Comparison of ENCODE assay signal across 34 cellular contexts in the genomic region with DNA sequence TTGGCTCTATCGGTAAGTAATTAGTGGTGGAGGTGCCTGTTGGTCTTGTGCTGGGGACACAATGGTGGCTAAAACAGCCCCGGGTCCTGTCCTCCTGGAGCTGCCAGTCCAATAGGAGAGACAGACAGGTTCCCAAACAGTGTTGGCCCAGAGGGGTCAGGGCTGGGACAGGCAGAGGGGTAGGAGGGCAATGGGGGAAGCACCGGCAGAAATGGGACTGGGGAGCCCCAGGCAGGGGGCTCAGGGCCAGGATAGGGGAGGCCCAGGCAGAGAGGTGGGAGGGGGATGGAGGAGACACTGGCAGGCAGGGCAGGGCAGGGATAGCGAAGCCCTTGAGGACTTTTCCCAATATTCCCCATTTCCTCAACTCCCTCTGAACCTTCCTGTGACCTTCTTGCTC.
"Had no signal": no experiment of that assay in that cellular context is flagged by ENCODE, and none has a peak within 500 bp of the region (broad histone marks: within the 10 kb centered on the region; RNA-seq: fewer than 3 reads in every experiment).

No MANE protein-coding gene starts in this region.

- H3K27me3 ChIP-seq: adrenal gland, body of pancreas, esophagus muscularis mucosa, foreskin keratinocyte, gastrocnemius medialis, heart left ventricle had no signal

- H3K9me3 ChIP-seq: adrenal gland, body of pancreas, esophagus muscularis mucosa, gastrocnemius medialis, heart left ventricle had no signal

- H3K27me3 Mint-ChIP-seq: activated CD4-positive, alpha-beta T cell treated with anti-CD3 and anti-CD28 coated beads for 36 hours; activated CD8-positive, alpha-beta memory T cell treated with anti-CD3 and anti-CD28 coated beads, Interleukin-2, amount 10 ng/mL, durations not matched to agents 7 days and 5 days; activated naive CD4-positive, alpha-beta T cell treated with anti-CD3 and anti-CD28 coated beads, Interleukin-2, amount 50 U/mL, for 24 hours; activated naive CD8-positive, alpha-beta T cell treated with anti-CD3 and anti-CD28 coated beads for 36 hours; activated naive CD8-positive, alpha-beta T cell treated with anti-CD3 and anti-CD28 coated beads, Interleukin-2, amount 50 U/mL, for 24 hours had no signal

- H3K36me3 ChIP-seq: adrenal gland, esophagus muscularis mucosa, gastrocnemius medialis, heart left ventricle had no signal

- H3K4me3 Mint-ChIP-seq: activated B cell treated with CpG ODN at 0.5 μM for 24 hours; activated CD4-positive, alpha-beta memory T cell treated with anti-CD3 and anti-CD28 coated beads for 36 hours; activated CD4-positive, alpha-beta T cell treated with anti-CD3 and anti-CD28 coated beads for 36 hours; activated CD4-positive, alpha-beta T cell treated with anti-CD3 and anti-CD28 coated beads, Interleukin-2, amount 10 ng/mL, durations not matched to agents 24 days and 14 days; activated CD8-positive, alpha-beta memory T cell treated with anti-CD3 and anti-CD28 coated beads, Interleukin-2, amount 10 ng/mL, durations not matched to agents 7 days and 5 days; activated CD8-positive, alpha-beta T cell treated with anti-CD3 and anti-CD28 coated beads, Interleukin-2, amount 10 ng/mL, durations not matched to agents 7 days and 5 days; activated naive CD4-positive, alpha-beta T cell treated with anti-CD3 and anti-CD28 coated beads for 36 hours; activated naive CD4-positive, alpha-beta T cell treated with anti-CD3 and anti-CD28 coated beads, Interleukin-2, amount 50 U/mL, for 24 hours; activated naive CD8-positive, alpha-beta T cell treated with anti-CD3 and anti-CD28 coated beads for 36 hours; activated naive CD8-positive, alpha-beta T cell treated with anti-CD3 and anti-CD28 coated beads, Interleukin-2, amount 50 U/mL, for 24 hours; activated T-helper 1 cell treated with anti-CD3 and anti-CD28 coated beads, Interleukin-12 subunit alpha, Interleukin-12 subunit beta, Interleukin-2, Interleukin-4 antibody, amounts not matched to agents 30 ng/mL and 10 ng/mL and 1 ng/mL, durations not matched to agents 14 hours and 24 hours and 36 hours; effector memory CD8-positive, alpha-beta T cell; T-helper 17 cell; T-helper 2 cell treated with Interferon-gamma antibody and Interleukin-4, amounts not matched to agents 5 μg/mL and 100 μg/mL, for 36 hours had no signal

- H3K27ac Mint-ChIP-seq: activated B cell treated with CpG ODN at 0.5 μM for 24 hours; activated CD4-positive, alpha-beta memory T cell treated with anti-CD3 and anti-CD28 coated beads for 36 hours; activated CD4-positive, alpha-beta T cell treated with anti-CD3 and anti-CD28 coated beads for 36 hours; activated CD4-positive, alpha-beta T cell treated with anti-CD3 and anti-CD28 coated beads, Interleukin-2, amount 10 ng/mL, durations not matched to agents 24 days and 14 days; activated CD8-positive, alpha-beta memory T cell treated with anti-CD3 and anti-CD28 coated beads, Interleukin-2, amount 10 ng/mL, durations not matched to agents 7 days and 5 days; activated CD8-positive, alpha-beta T cell treated with anti-CD3 and anti-CD28 coated beads, Interleukin-2, amount 10 ng/mL, durations not matched to agents 7 days and 5 days; activated naive CD4-positive, alpha-beta T cell treated with anti-CD3 and anti-CD28 coated beads for 36 hours; activated naive CD4-positive, alpha-beta T cell treated with anti-CD3 and anti-CD28 coated beads, Interleukin-2, amount 50 U/mL, for 24 hours; activated naive CD8-positive, alpha-beta T cell treated with anti-CD3 and anti-CD28 coated beads for 36 hours; activated naive CD8-positive, alpha-beta T cell treated with anti-CD3 and anti-CD28 coated beads, Interleukin-2, amount 50 U/mL, for 24 hours; activated T-helper 1 cell treated with anti-CD3 and anti-CD28 coated beads, Interleukin-12 subunit alpha, Interleukin-12 subunit beta, Interleukin-2, Interleukin-4 antibody, amounts not matched to agents 30 ng/mL and 10 ng/mL and 1 ng/mL, durations not matched to agents 14 hours and 24 hours and 36 hours; effector memory CD8-positive, alpha-beta T cell; T-helper 17 cell; T-helper 2 cell treated with Interferon-gamma antibody and Interleukin-4, amounts not matched to agents 5 μg/mL and 100 μg/mL, for 36 hours had no signal

- ATAC-seq: activated CD4-positive, alpha-beta T cell treated with anti-CD3 and anti-CD28 coated beads for 36 hours; activated CD4-positive, CD25-positive, alpha-beta regulatory T cell treated with anti-CD3 and anti-CD28 coated beads, Interleukin-2, amount 50 U/mL, for 24 hours; activated CD8-positive, alpha-beta memory T cell treated with anti-CD3 and anti-CD28 coated beads, Interleukin-2, amount 10 ng/mL, durations not matched to agents 7 days and 5 days; activated CD8-positive, alpha-beta T cell treated with anti-CD3 and anti-CD28 coated beads, Interleukin-2, amount 10 ng/mL, durations not matched to agents 7 days and 5 days; activated naive CD8-positive, alpha-beta T cell treated with anti-CD3 and anti-CD28 coated beads, Interleukin-2, amount 50 U/mL, for 24 hours; body of pancreas; effector memory CD8-positive, alpha-beta T cell; foreskin keratinocyte; gastrocnemius medialis; heart left ventricle; T-helper 17 cell had no signal

- H3K27ac ChIP-seq: adrenal gland, esophagus muscularis mucosa, foreskin keratinocyte, gastrocnemius medialis, heart left ventricle, WERI-Rb-1 had no signal

- DNase-seq: activated B cell treated with CpG ODN at 0.5 μM for 24 hours; activated CD4-positive, alpha-beta memory T cell treated with anti-CD3 and anti-CD28 coated beads for 36 hours; activated CD4-positive, alpha-beta T cell treated with anti-CD3 and anti-CD28 coated beads for 36 hours; activated CD4-positive, alpha-beta T cell treated with anti-CD3 and anti-CD28 coated beads, Interleukin-2, amount 10 ng/mL, durations not matched to agents 24 days and 14 days; activated CD8-positive, alpha-beta memory T cell treated with anti-CD3 and anti-CD28 coated beads, Interleukin-2, amount 10 ng/mL, durations not matched to agents 7 days and 5 days; activated CD8-positive, alpha-beta memory T cell treated with anti-CD3 and anti-CD28 coated beads, Interleukin-2, amount 50 U/mL, for 4 hours; activated CD8-positive, alpha-beta T cell treated with anti-CD3 and anti-CD28 coated beads, Interleukin-2, amount 10 ng/mL, durations not matched to agents 7 days and 5 days; activated naive CD4-positive, alpha-beta T cell treated with anti-CD3 and anti-CD28 coated beads for 36 hours; activated naive CD8-positive, alpha-beta T cell treated with anti-CD3 and anti-CD28 coated beads for 36 hours; activated naive CD8-positive, alpha-beta T cell treated with anti-CD3 and anti-CD28 coated beads, Interleukin-2, amount 50 U/mL, for 24 hours; activated T-cell treated with anti-CD3 and anti-CD28 coated beads, Interleukin-2, amount 50 U/mL, for 1 hour; activated T-cell treated with anti-CD3 and anti-CD28 coated beads, Interleukin-2, amount 50 U/mL, for 48 hours; adrenal gland; amygdala; aorta; body of pancreas; caudate nucleus; cortex of kidney; dermis blood vessel endothelial cell; effector CD4-positive, alpha-beta T cell; effector memory CD8-positive, alpha-beta T cell; erythroblast; foreskin keratinocyte; gastrocnemius medialis; glutamatergic neuron; T-helper 17 cell; T1000; WERI-Rb-1 had no signal

- H3K9me3 Mint-ChIP-seq: activated B cell treated with CpG ODN at 0.5 μM for 24 hours; activated CD4-positive, alpha-beta memory T cell treated with anti-CD3 and anti-CD28 coated beads for 36 hours; activated naive CD4-positive, alpha-beta T cell treated with anti-CD3 and anti-CD28 coated beads for 36 hours; activated naive CD4-positive, alpha-beta T cell treated with anti-CD3 and anti-CD28 coated beads, Interleukin-2, amount 50 U/mL, for 24 hours; activated naive CD8-positive, alpha-beta T cell treated with anti-CD3 and anti-CD28 coated beads for 36 hours; activated naive CD8-positive, alpha-beta T cell treated with anti-CD3 and anti-CD28 coated beads, Interleukin-2, amount 50 U/mL, for 24 hours; activated T-helper 1 cell treated with anti-CD3 and anti-CD28 coated beads, Interleukin-12 subunit alpha, Interleukin-12 subunit beta, Interleukin-2, Interleukin-4 antibody, amounts not matched to agents 30 ng/mL and 10 ng/mL and 1 ng/mL, durations not matched to agents 14 hours and 24 hours and 36 hours; effector memory CD8-positive, alpha-beta T cell; T-helper 2 cell treated with Interferon-gamma antibody and Interleukin-4, amounts not matched to agents 5 μg/mL and 100 μg/mL, for 36 hours had no signal

- H3K4me3 ChIP-seq: adrenal gland, body of pancreas, esophagus muscularis mucosa, gastrocnemius medialis, heart left ventricle had no signal
